Comparison of ENCODE assay signal across 2 cellular contexts in the genomic region with DNA sequence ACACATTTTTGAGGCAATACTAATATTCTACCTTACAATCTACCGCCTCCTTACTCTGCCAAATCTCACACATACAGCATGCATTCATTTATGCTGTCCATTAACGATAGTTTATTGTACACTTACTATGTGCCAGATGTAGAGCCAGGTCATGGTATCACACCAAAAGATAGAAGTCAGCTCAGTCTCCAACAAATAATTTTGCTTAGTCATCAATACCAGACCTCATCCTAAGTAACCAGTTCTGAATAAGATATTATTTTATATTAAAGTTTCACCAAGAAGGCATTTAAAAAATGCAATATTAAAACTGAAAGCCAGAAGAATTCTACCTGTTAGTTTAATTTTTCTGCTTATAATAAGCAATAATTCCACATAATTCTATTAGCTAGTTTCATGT.
A peak's percentile ranks its signal among the peaks of the same experiment; 100 is the strongest.
TF ChIP-seq lines count a peak whose summit lies in the region.

No MANE protein-coding gene starts in this region.

TF ChIP-seq in HepG2, 621 proteins besides CTCF, POLR2A, EP300 and RAD21:
- TF ChIP-seq HDAC1 (CRISPR knock-in tag; IDR thresholded peaks at IDR 0.05), result no peak
- no peak for TF ChIP-seq RXRB (CRISPR knock-in tag; IDR thresholded peaks at IDR 0.05; ENCODE audit: borderline replicate concordance)
- TF ChIP-seq, protein P1, sequence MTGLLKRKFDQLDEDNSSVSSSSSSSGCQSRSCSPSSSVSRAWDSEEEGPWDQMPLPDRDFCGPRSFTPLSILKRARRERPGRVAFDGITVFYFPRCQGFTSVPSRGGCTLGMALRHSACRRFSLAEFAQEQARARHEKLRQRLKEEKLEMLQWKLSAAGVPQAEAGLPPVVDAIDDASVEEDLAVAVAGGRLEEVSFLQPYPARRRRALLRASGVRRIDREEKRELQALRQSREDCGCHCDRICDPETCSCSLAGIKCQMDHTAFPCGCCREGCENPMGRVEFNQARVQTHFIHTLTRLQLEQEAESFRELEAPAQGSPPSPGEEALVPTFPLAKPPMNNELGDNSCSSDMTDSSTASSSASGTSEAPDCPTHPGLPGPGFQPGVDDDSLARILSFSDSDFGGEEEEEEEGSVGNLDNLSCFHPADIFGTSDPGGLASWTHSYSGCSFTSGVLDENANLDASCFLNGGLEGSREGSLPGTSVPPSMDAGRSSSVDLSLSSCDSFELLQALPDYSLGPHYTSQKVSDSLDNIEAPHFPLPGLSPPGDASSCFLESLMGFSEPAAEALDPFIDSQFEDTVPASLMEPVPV (CRISPR knock-in tag; IDR thresholded peaks at IDR 0.05), result no peak
- TF ChIP-seq HNRNPK (IDR thresholded peaks at IDR 0.05; ENCODE audit: low read depth, low read length, poor library complexity, severe bottlenecking), result no peak
- TF ChIP-seq MAFK (conservative IDR thresholded peaks at IDR 0.05 in 1 of 2, IDR thresholded peaks at IDR 0.05 in 1 of 2; ENCODE audit: low read length in 2 of 2), result peak; percentile 95 to 98
- peak; percentile 97 for TF ChIP-seq MAFF (IDR thresholded peaks at IDR 0.05; ENCODE audit: low read depth, low read length)

TF ChIP-seq in K562, 482 proteins besides CTCF, POLR2A, EP300 and RAD21:
- TF ChIP-seq, protein P2, sequence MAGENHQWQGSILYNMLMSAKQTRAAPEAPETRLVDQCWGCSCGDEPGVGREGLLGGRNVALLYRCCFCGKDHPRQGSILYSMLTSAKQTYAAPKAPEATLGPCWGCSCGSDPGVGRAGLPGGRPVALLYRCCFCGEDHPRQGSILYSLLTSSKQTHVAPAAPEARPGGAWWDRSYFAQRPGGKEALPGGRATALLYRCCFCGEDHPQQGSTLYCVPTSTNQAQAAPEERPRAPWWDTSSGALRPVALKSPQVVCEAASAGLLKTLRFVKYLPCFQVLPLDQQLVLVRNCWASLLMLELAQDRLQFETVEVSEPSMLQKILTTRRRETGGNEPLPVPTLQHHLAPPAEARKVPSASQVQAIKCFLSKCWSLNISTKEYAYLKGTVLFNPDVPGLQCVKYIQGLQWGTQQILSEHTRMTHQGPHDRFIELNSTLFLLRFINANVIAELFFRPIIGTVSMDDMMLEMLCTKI (IDR thresholded peaks at IDR 0.05; ENCODE audit: partially characterized antibody), result no peak
- no peak for TF ChIP-seq TAF15 (IDR thresholded peaks at IDR 0.05; ENCODE audit: low read depth, low read length)
- TF ChIP-seq HEY1 (CRISPR knock-in tag; IDR thresholded peaks at IDR 0.05; ENCODE audit: borderline replicate concordance), result no peak
- peak; percentile 85 for TF ChIP-seq MAFK (IDR thresholded peaks at IDR 0.05; ENCODE audit: low read length)
- TF ChIP-seq SAFB2 (IDR thresholded peaks at IDR 0.05; ENCODE audit: borderline replicate concordance, low read depth, low read length, severe bottlenecking), result no peak
- TF ChIP-seq SETDB1 (IDR thresholded peaks at IDR 0.05; ENCODE audit: low read length), result no peak
- TF ChIP-seq, protein P3, sequence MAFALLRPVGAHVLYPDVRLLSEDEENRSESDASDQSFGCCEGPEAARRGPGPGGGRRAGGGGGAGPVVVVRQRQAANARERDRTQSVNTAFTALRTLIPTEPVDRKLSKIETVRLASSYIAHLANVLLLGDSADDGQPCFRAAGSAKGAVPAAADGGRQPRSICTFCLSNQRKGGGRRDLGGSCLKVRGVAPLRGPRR (CRISPR knock-in tag; IDR thresholded peaks at IDR 0.05), result no peak
- TF ChIP-seq NR2C2 (CRISPR knock-in tag; IDR thresholded peaks at IDR 0.05), result no peak
- TF ChIP-seq NR2C2 (tag; IDR thresholded peaks at IDR 0.05), result no peak
- TF ChIP-seq BCOR (IDR thresholded peaks at IDR 0.05), result no peak
- no peak for TF ChIP-seq PCBP2 (IDR thresholded peaks at IDR 0.05; ENCODE audit: low read depth, low read length, poor library complexity, severe bottlenecking)
- TF ChIP-seq BHLHE40 (IDR thresholded peaks at IDR 0.05; ENCODE audit: low read length), result no peak
- TF ChIP-seq, protein P4, sequence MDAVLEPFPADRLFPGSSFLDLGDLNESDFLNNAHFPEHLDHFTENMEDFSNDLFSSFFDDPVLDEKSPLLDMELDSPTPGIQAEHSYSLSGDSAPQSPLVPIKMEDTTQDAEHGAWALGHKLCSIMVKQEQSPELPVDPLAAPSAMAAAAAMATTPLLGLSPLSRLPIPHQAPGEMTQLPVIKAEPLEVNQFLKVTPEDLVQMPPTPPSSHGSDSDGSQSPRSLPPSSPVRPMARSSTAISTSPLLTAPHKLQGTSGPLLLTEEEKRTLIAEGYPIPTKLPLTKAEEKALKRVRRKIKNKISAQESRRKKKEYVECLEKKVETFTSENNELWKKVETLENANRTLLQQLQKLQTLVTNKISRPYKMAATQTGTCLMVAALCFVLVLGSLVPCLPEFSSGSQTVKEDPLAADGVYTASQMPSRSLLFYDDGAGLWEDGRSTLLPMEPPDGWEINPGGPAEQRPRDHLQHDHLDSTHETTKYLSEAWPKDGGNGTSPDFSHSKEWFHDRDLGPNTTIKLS (IDR thresholded peaks at IDR 0.05; ENCODE audit: borderline replicate concordance, low read depth), result no peak
- no peak for TF ChIP-seq PPARD (CRISPR knock-in tag; IDR thresholded peaks at IDR 0.05)
- no peak for TF ChIP-seq CBX3 (IDR thresholded peaks at IDR 0.05; ENCODE audit: borderline replicate concordance in 1 of 2, low read length in 2 of 2)
- TF ChIP-seq ERF (CRISPR knock-in tag; IDR thresholded peaks at IDR 0.05), result no peak
- no peak for TF ChIP-seq DIDO1 (tag; IDR thresholded peaks at IDR 0.05; ENCODE audit: low read depth)
- TF ChIP-seq C11orf30 (IDR thresholded peaks at IDR 0.05; ENCODE audit: low read depth), result peak; percentile 75
- TF ChIP-seq ZNF316 (IDR thresholded peaks at IDR 0.05), result peak; percentile 88
- peak; percentile 88 for TF ChIP-seq MAFF (IDR thresholded peaks at IDR 0.05; ENCODE audit: low read length)
- TF ChIP-seq, protein P5, sequence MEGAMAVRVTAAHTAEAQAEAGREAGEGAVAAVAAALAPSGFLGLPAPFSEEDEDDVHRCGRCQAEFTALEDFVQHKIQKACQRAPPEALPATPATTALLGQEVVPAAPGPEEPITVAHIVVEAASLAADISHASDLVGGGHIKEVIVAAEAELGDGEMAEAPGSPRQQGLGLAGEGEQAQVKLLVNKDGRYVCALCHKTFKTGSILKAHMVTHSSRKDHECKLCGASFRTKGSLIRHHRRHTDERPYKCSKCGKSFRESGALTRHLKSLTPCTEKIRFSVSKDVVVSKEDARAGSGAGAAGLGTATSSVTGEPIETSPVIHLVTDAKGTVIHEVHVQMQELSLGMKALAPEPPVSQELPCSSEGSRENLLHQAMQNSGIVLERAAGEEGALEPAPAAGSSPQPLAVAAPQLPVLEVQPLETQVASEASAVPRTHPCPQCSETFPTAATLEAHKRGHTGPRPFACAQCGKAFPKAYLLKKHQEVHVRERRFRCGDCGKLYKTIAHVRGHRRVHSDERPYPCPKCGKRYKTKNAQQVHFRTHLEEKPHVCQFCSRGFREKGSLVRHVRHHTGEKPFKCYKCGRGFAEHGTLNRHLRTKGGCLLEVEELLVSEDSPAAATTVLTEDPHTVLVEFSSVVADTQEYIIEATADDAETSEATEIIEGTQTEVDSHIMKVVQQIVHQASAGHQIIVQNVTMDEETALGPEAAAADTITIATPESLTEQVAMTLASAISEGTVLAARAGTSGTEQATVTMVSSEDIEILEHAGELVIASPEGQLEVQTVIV (CRISPR knock-in tag; IDR thresholded peaks at IDR 0.05; ENCODE audit: borderline replicate concordance), result no peak
- TF ChIP-seq EHMT2 (IDR thresholded peaks at IDR 0.05), result no peak
- peak; percentile 81 for TF ChIP-seq MAFG (tag; conservative IDR thresholded peaks at IDR 0.05)
- TF ChIP-seq ZNF384 (IDR thresholded peaks at IDR 0.05; ENCODE audit: low read depth, low read length), result no peak
- TF ChIP-seq HDAC1 (IDR thresholded peaks at IDR 0.05), result no peak
- TF ChIP-seq, protein P6, sequence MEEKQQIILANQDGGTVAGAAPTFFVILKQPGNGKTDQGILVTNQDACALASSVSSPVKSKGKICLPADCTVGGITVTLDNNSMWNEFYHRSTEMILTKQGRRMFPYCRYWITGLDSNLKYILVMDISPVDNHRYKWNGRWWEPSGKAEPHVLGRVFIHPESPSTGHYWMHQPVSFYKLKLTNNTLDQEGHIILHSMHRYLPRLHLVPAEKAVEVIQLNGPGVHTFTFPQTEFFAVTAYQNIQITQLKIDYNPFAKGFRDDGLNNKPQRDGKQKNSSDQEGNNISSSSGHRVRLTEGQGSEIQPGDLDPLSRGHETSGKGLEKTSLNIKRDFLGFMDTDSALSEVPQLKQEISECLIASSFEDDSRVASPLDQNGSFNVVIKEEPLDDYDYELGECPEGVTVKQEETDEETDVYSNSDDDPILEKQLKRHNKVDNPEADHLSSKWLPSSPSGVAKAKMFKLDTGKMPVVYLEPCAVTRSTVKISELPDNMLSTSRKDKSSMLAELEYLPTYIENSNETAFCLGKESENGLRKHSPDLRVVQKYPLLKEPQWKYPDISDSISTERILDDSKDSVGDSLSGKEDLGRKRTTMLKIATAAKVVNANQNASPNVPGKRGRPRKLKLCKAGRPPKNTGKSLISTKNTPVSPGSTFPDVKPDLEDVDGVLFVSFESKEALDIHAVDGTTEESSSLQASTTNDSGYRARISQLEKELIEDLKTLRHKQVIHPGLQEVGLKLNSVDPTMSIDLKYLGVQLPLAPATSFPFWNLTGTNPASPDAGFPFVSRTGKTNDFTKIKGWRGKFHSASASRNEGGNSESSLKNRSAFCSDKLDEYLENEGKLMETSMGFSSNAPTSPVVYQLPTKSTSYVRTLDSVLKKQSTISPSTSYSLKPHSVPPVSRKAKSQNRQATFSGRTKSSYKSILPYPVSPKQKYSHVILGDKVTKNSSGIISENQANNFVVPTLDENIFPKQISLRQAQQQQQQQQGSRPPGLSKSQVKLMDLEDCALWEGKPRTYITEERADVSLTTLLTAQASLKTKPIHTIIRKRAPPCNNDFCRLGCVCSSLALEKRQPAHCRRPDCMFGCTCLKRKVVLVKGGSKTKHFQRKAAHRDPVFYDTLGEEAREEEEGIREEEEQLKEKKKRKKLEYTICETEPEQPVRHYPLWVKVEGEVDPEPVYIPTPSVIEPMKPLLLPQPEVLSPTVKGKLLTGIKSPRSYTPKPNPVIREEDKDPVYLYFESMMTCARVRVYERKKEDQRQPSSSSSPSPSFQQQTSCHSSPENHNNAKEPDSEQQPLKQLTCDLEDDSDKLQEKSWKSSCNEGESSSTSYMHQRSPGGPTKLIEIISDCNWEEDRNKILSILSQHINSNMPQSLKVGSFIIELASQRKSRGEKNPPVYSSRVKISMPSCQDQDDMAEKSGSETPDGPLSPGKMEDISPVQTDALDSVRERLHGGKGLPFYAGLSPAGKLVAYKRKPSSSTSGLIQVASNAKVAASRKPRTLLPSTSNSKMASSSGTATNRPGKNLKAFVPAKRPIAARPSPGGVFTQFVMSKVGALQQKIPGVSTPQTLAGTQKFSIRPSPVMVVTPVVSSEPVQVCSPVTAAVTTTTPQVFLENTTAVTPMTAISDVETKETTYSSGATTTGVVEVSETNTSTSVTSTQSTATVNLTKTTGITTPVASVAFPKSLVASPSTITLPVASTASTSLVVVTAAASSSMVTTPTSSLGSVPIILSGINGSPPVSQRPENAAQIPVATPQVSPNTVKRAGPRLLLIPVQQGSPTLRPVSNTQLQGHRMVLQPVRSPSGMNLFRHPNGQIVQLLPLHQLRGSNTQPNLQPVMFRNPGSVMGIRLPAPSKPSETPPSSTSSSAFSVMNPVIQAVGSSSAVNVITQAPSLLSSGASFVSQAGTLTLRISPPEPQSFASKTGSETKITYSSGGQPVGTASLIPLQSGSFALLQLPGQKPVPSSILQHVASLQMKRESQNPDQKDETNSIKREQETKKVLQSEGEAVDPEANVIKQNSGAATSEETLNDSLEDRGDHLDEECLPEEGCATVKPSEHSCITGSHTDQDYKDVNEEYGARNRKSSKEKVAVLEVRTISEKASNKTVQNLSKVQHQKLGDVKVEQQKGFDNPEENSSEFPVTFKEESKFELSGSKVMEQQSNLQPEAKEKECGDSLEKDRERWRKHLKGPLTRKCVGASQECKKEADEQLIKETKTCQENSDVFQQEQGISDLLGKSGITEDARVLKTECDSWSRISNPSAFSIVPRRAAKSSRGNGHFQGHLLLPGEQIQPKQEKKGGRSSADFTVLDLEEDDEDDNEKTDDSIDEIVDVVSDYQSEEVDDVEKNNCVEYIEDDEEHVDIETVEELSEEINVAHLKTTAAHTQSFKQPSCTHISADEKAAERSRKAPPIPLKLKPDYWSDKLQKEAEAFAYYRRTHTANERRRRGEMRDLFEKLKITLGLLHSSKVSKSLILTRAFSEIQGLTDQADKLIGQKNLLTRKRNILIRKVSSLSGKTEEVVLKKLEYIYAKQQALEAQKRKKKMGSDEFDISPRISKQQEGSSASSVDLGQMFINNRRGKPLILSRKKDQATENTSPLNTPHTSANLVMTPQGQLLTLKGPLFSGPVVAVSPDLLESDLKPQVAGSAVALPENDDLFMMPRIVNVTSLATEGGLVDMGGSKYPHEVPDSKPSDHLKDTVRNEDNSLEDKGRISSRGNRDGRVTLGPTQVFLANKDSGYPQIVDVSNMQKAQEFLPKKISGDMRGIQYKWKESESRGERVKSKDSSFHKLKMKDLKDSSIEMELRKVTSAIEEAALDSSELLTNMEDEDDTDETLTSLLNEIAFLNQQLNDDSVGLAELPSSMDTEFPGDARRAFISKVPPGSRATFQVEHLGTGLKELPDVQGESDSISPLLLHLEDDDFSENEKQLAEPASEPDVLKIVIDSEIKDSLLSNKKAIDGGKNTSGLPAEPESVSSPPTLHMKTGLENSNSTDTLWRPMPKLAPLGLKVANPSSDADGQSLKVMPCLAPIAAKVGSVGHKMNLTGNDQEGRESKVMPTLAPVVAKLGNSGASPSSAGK (IDR thresholded peaks at IDR 0.05), result no peak
TF ChIP-seq in K562: peak in this region for 5.
